10 cellular contexts compared by ENCODE assay signal in genomic region chr3:86991482-86991815, GRCh38. TPM values are rescaled to one million over a fixed set of nuclear protein-coding genes. Genes with fewer than 3 reads are reported as not detected.
DNase-seq lines count a peak whose midpoint lies in the region; ATAC-seq and TF ChIP-seq lines count a peak whose summit lies in the region.
"Had no signal": no experiment of that assay in that cellular context is flagged by ENCODE, and none has a peak within 500 bp of the region (broad histone marks: within the 10 kb centered on the region; RNA-seq: fewer than 3 reads in every experiment).

No MANE protein-coding gene starts in this region.

- H3K27me3 Mint-ChIP-seq in activated naive CD8-positive, alpha-beta T cell treated with anti-CD3 and anti-CD28 coated beads, Interleukin-2, amount 10 ng/mL, durations not matched to agents 7 days and 5 days, result peaks cover 32% of the 10 kb centered on the region
- peaks cover 37% of the 10 kb centered on the region for H3K27me3 Mint-ChIP-seq in activated naive CD8-positive, alpha-beta T cell treated with anti-CD3 and anti-CD28 coated beads for 36 hours

- TF ChIP-seq CTCF in vagina (IDR thresholded peaks at IDR 0.05), result no peak

- H3K4me1 Mint-ChIP-seq in activated naive CD8-positive, alpha-beta T cell treated with anti-CD3 and anti-CD28 coated beads, Interleukin-2, amount 10 ng/mL, durations not matched to agents 7 days and 5 days, result no peaks in the 10 kb centered on the region
- H3K4me1 Mint-ChIP-seq in activated naive CD8-positive, alpha-beta T cell treated with anti-CD3 and anti-CD28 coated beads for 36 hours, result peaks cover 5% of the 10 kb centered on the region

- POLR2A ChIA-PET in activated naive CD8-positive, alpha-beta T cell treated with anti-CD3 and anti-CD28 coated beads, Interleukin-2, amount 10 ng/mL, durations not matched to agents 7 days and 5 days (lab: Charles Lee), result no interaction called here

- H3K4me1 ChIP-seq in ectodermal cell (ENCODE audit: control insufficient read depth, insufficient read depth, low read length), result no peaks in the 10 kb centered on the region
- no peaks in the 10 kb centered on the region for H3K4me1 ChIP-seq in mucosa of stomach (ENCODE audit: control insufficient read depth, insufficient read depth, low read length)
- peaks cover 6% of the 10 kb centered on the region for H3K4me1 ChIP-seq in vagina

- H3K27ac ChIP-seq in ectodermal cell (ENCODE audit: insufficient read depth, low read depth, low read length, poor library complexity, severe bottlenecking) (no peak overlapping the region), vagina (peak overlapping the region; percentile 77)

- peaks cover 14% of the 10 kb centered on the region for H3K27me3 ChIP-seq in ectodermal cell (ENCODE audit: control insufficient read depth, insufficient read depth, low read length, poor library complexity, severe bottlenecking)
- peaks cover 24% of the 10 kb centered on the region for H3K27me3 ChIP-seq in mucosa of stomach (ENCODE audit: control insufficient read depth, insufficient read depth, low read length)
- no peaks in the 10 kb centered on the region for H3K27me3 ChIP-seq in vagina

- ATAC-seq in activated naive CD8-positive, alpha-beta T cell treated with anti-CD3 and anti-CD28 coated beads, Interleukin-2, amount 10 ng/mL, durations not matched to agents 7 days and 5 days (ENCODE audit: low read depth), result no peak
- no peak for ATAC-seq in GM19455 (IDR thresholded peaks at IDR 0.05; ENCODE audit: unreplicated experiment)

- TF ChIP-seq POLR2A in vagina (IDR thresholded peaks at IDR 0.05), result no peak

- DNase-seq in activated naive CD8-positive, alpha-beta T cell treated with anti-CD3 and anti-CD28 coated beads, Interleukin-2, amount 10 ng/mL, durations not matched to agents 7 days and 5 days, result no peak
- no peak for DNase-seq in activated naive CD8-positive, alpha-beta T cell treated with anti-CD3 and anti-CD28 coated beads for 36 hours
- DNase-seq in vagina (ENCODE audit: extremely low spot score in 2 of 2), result no peak
- DNase-seq in NCI-H1105 (lab: John Stamatoyannopoulos, UW), result no peak
- no peak for DNase-seq in AML-193 (lab: John Stamatoyannopoulos, UW)
- DNase-seq: cerebellar nuclear complex had no signal

- H3K27ac Mint-ChIP-seq in activated naive CD8-positive, alpha-beta T cell treated with anti-CD3 and anti-CD28 coated beads, Interleukin-2, amount 10 ng/mL, durations not matched to agents 7 days and 5 days, result no peak overlapping the region
- no peak overlapping the region for H3K27ac Mint-ChIP-seq in activated naive CD8-positive, alpha-beta T cell treated with anti-CD3 and anti-CD28 coated beads for 36 hours

- no peaks in the 10 kb centered on the region for H3K36me3 Mint-ChIP-seq in activated naive CD8-positive, alpha-beta T cell treated with anti-CD3 and anti-CD28 coated beads, Interleukin-2, amount 10 ng/mL, durations not matched to agents 7 days and 5 days
- H3K36me3 Mint-ChIP-seq in activated naive CD8-positive, alpha-beta T cell treated with anti-CD3 and anti-CD28 coated beads for 36 hours, result no peaks in the 10 kb centered on the region

- H3K9me3 ChIP-seq in ectodermal cell (ENCODE audit: control insufficient read depth, low read length) (no peaks in the 10 kb centered on the region), mucosa of stomach (ENCODE audit: control insufficient read depth, low read length) (no peaks in the 10 kb centered on the region), vagina (no peaks in the 10 kb centered on the region)

- H3K4me3 Mint-ChIP-seq in activated naive CD8-positive, alpha-beta T cell treated with anti-CD3 and anti-CD28 coated beads, Interleukin-2, amount 10 ng/mL, durations not matched to agents 7 days and 5 days, result peak overlapping the region; percentile 49
- no peak overlapping the region for H3K4me3 Mint-ChIP-seq in activated naive CD8-positive, alpha-beta T cell treated with anti-CD3 and anti-CD28 coated beads for 36 hours

- no peaks in the 10 kb centered on the region for H3K9me3 Mint-ChIP-seq in activated naive CD8-positive, alpha-beta T cell treated with anti-CD3 and anti-CD28 coated beads, Interleukin-2, amount 10 ng/mL, durations not matched to agents 7 days and 5 days
- no peaks in the 10 kb centered on the region for H3K9me3 Mint-ChIP-seq in activated naive CD8-positive, alpha-beta T cell treated with anti-CD3 and anti-CD28 coated beads for 36 hours

- intact Hi-C loops in vagina (cut with DNase I), result no loop called here

- H3K36me3 ChIP-seq in ectodermal cell (ENCODE audit: control insufficient read depth, insufficient read depth, low read length) (no peaks in the 10 kb centered on the region), mucosa of stomach (ENCODE audit: control insufficient read depth, insufficient read depth, low read length) (no peaks in the 10 kb centered on the region), vagina (no peaks in the 10 kb centered on the region)

- H3K9ac ChIP-seq in mucosa of stomach (ENCODE audit: low read length), result peak overlapping the region; percentile 33

- H3K4me3 ChIP-seq in ectodermal cell (ENCODE audit: insufficient read depth, low read depth, low read length) (peak overlapping the region; percentile 66), mucosa of stomach (ENCODE audit: low read length) (peak overlapping the region; percentile 31), vagina (peak overlapping the region; percentile 59 to 70)

- WGBS in ectodermal cell, 2 experiments, result 13 to 22% methylated on average over 7 of the region's 7 CpGs

RNA-seq across cellular contexts. Expression of gene VGLL3, which starts 0.5 kb away (rescaled TPM):
- not detected for total RNA-seq in activated naive CD8-positive, alpha-beta T cell treated with anti-CD3 and anti-CD28 coated beads, Interleukin-2, amount 10 ng/mL, durations not matched to agents 7 days and 5 days
- not detected for total RNA-seq in activated naive CD8-positive, alpha-beta T cell treated with anti-CD3 and anti-CD28 coated beads for 36 hours
- polyA plus RNA-seq in ectodermal cell (2013, experiment 1 of 4), result 56.8 TPM
- 32.2 TPM for polyA plus RNA-seq in ectodermal cell (2013, experiment 2 of 4)
- polyA plus RNA-seq in ectodermal cell (2013, experiment 3 of 4), result 17.2 TPM
- polyA plus RNA-seq in ectodermal cell (2013, experiment 4 of 4), result 24.7 TPM
- 17.7 TPM for total RNA-seq in vagina
- total RNA-seq: T-helper 1 cell treated with Interleukin-12 subunit alpha and Interleukin-12 subunit beta and Interleukin-4 antibody, amounts not matched to agents 30 ng/mL and 1 ng/mL, for 36 hours had no signal

Comparison
In these comparisons a context has a peak if more than half of its experiments do, and no peak if none do; other contexts are left out.
1. RNA of gene VGLL3, which starts 0.5 kb away (total RNA-seq): 17.7 TPM in vagina (single experiment); not detected in activated naive CD8-positive, alpha-beta T cell treated with anti-CD3 and anti-CD28 coated beads, Interleukin-2, amount 10 ng/mL, durations not matched to agents 7 days and 5 days and not detected in activated naive CD8-positive, alpha-beta T cell treated with anti-CD3 and anti-CD28 coated beads for 36 hours; every median in the first group is over 10 times any median in the second.
2. Peak in every context shown above with its lines, with median percentiles within 50 percentile points of each other: H3K4me3 ChIP-seq.